1 cellular context compared by ENCODE assay signal in genomic region chr6:31971993-31972708, GRCh38.
TF ChIP-seq lines count a peak whose summit lies in the region.

DXO (minus strand) TSS chr6:31972138; CDS start chr6:31971675, 463 bp downstream.

TF ChIP-seq in HEK293, 187 proteins besides CTCF, POLR2A, EP300 and RAD21 (continued from another document and continues in another):
- TF ChIP-seq ZNF266 (tag by site-specific recombination; IDR thresholded peaks at IDR 0.05; ENCODE audit: low read depth) = no peak
- no peak for TF ChIP-seq SETDB1 (IDR thresholded peaks at IDR 0.05; ENCODE audit: insufficient read length, low read length)
- no peak for TF ChIP-seq AEBP2 (tag by site-specific recombination; IDR thresholded peaks at IDR 0.05; ENCODE audit: borderline replicate concordance)
- TF ChIP-seq ZSCAN16 (tag by site-specific recombination; IDR thresholded peaks at IDR 0.05) = no peak
- peak; percentile 69; the same call in 1 of the 2 replicates for TF ChIP-seq ZNF785 (tag by site-specific recombination; IDR thresholded peaks at IDR 0.05)
- peak; percentile 89 for TF ChIP-seq ZNF692 (tag by site-specific recombination; IDR thresholded peaks at IDR 0.05)
- TF ChIP-seq ZNF701 (tag by site-specific recombination; IDR thresholded peaks at IDR 0.05) = no peak
- no peak for TF ChIP-seq ZNF514 (tag by site-specific recombination; IDR thresholded peaks at IDR 0.05)
- TF ChIP-seq, protein P1, sequence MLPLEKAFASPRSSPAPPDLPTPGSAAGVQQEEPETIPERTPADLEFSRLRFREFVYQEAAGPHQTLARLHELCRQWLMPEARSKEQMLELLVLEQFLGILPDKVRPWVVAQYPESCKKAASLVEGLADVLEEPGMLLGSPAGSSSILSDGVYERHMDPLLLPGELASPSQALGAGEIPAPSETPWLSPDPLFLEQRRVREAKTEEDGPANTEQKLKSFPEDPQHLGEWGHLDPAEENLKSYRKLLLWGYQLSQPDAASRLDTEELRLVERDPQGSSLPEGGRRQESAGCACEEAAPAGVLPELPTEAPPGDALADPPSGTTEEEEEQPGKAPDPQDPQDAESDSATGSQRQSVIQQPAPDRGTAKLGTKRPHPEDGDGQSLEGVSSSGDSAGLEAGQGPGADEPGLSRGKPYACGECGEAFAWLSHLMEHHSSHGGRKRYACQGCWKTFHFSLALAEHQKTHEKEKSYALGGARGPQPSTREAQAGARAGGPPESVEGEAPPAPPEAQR (tag by site-specific recombination; IDR thresholded peaks at IDR 0.05) = peak; percentile 94
- peak; percentile 98 for TF ChIP-seq ZEB2 (tag by site-specific recombination; IDR thresholded peaks at IDR 0.05)
- no peak for TF ChIP-seq HOXD13 (CRISPR knock-in tag; IDR thresholded peaks at IDR 0.05; ENCODE audit: borderline replicate concordance)
- peak; percentile 79 for TF ChIP-seq ZIC2 (tag by site-specific recombination; IDR thresholded peaks at IDR 0.05)
- TF ChIP-seq HOXC10 (CRISPR knock-in tag; IDR thresholded peaks at IDR 0.05) = 0 out of 2 replicates have a peak, but pooled peaks have one; percentile 31
- TF ChIP-seq ZNF677 (tag by site-specific recombination; IDR thresholded peaks at IDR 0.05) = no peak
- peak; percentile 76 for TF ChIP-seq ZNF324 (tag by site-specific recombination; IDR thresholded peaks at IDR 0.05)
- peak; percentile 16; the same call in 1 of the 2 replicates for TF ChIP-seq GLI4 (tag by site-specific recombination; IDR thresholded peaks at IDR 0.05)
- no peak for TF ChIP-seq ZNF19 (tag by site-specific recombination; IDR thresholded peaks at IDR 0.05; ENCODE audit: low read depth)
- TF ChIP-seq, protein P2, sequence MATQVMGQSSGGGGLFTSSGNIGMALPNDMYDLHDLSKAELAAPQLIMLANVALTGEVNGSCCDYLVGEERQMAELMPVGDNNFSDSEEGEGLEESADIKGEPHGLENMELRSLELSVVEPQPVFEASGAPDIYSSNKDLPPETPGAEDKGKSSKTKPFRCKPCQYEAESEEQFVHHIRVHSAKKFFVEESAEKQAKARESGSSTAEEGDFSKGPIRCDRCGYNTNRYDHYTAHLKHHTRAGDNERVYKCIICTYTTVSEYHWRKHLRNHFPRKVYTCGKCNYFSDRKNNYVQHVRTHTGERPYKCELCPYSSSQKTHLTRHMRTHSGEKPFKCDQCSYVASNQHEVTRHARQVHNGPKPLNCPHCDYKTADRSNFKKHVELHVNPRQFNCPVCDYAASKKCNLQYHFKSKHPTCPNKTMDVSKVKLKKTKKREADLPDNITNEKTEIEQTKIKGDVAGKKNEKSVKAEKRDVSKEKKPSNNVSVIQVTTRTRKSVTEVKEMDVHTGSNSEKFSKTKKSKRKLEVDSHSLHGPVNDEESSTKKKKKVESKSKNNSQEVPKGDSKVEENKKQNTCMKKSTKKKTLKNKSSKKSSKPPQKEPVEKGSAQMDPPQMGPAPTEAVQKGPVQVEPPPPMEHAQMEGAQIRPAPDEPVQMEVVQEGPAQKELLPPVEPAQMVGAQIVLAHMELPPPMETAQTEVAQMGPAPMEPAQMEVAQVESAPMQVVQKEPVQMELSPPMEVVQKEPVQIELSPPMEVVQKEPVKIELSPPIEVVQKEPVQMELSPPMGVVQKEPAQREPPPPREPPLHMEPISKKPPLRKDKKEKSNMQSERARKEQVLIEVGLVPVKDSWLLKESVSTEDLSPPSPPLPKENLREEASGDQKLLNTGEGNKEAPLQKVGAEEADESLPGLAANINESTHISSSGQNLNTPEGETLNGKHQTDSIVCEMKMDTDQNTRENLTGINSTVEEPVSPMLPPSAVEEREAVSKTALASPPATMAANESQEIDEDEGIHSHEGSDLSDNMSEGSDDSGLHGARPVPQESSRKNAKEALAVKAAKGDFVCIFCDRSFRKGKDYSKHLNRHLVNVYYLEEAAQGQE (tag by site-specific recombination; IDR thresholded peaks at IDR 0.05) = no peak
- TF ChIP-seq, protein P3, sequence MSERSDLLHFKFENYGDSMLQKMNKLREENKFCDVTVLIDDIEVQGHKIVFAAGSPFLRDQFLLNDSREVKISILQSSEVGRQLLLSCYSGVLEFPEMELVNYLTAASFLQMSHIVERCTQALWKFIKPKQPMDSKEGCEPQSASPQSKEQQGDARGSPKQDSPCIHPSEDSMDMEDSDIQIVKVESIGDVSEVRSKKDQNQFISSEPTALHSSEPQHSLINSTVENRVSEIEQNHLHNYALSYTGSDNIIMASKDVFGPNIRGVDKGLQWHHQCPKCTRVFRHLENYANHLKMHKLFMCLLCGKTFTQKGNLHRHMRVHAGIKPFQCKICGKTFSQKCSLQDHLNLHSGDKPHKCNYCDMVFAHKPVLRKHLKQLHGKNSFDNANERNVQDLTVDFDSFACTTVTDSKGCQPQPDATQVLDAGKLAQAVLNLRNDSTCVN (tag by site-specific recombination; optimal IDR thresholded peaks at IDR 0.05) = peak; percentile 88
- TF ChIP-seq, protein P4, sequence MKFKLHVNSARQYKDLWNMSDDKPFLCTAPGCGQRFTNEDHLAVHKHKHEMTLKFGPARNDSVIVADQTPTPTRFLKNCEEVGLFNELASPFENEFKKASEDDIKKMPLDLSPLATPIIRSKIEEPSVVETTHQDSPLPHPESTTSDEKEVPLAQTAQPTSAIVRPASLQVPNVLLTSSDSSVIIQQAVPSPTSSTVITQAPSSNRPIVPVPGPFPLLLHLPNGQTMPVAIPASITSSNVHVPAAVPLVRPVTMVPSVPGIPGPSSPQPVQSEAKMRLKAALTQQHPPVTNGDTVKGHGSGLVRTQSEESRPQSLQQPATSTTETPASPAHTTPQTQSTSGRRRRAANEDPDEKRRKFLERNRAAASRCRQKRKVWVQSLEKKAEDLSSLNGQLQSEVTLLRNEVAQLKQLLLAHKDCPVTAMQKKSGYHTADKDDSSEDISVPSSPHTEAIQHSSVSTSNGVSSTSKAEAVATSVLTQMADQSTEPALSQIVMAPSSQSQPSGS (tag by site-specific recombination; IDR thresholded peaks at IDR 0.05; ENCODE audit: low read depth) = no peak
- peak; percentile 95 for TF ChIP-seq ZNF423 (tag by site-specific recombination; IDR thresholded peaks at IDR 0.05)
- TF ChIP-seq TRIM28 (IDR thresholded peaks at IDR 0.05; ENCODE audit: borderline replicate concordance, low read length) = peak; percentile 54; the same call in 1 of the 2 replicates
- TF ChIP-seq ZNF580 (tag by site-specific recombination; IDR thresholded peaks at IDR 0.05) = peak; percentile 95
- TF ChIP-seq WT1 (tag by site-specific recombination; IDR thresholded peaks at IDR 0.05) = peak; percentile 81
- TF ChIP-seq ZNF221 (tag by site-specific recombination; IDR thresholded peaks at IDR 0.05; ENCODE audit: borderline replicate concordance) = no peak
- no peak for TF ChIP-seq ZNF670 (tag by site-specific recombination; IDR thresholded peaks at IDR 0.05; ENCODE audit: low read depth)
- TF ChIP-seq SP2 (tag by site-specific recombination; IDR thresholded peaks at IDR 0.05) = peak; percentile 99
- peak; percentile 72 for TF ChIP-seq ZBTB8A (tag by site-specific recombination; IDR thresholded peaks at IDR 0.05)
- no peak; the same call in 1 of the 2 replicates for TF ChIP-seq ZBTB1 (tag by site-specific recombination; IDR thresholded peaks at IDR 0.05)
- peak; percentile 100 for TF ChIP-seq GLIS2 (tag by site-specific recombination; IDR thresholded peaks at IDR 0.05)
- peak; percentile 99 for TF ChIP-seq ZNF366 (tag by site-specific recombination; conservative IDR thresholded peaks at IDR 0.05)
- no peak for TF ChIP-seq REPIN1 (tag by site-specific recombination; IDR thresholded peaks at IDR 0.05; ENCODE audit: low read depth)
- TF ChIP-seq KLF9 (tag by site-specific recombination; IDR thresholded peaks at IDR 0.05; ENCODE audit: low read depth) = peak; percentile 86
- no peak for TF ChIP-seq ZNF292 (tag by site-specific recombination; IDR thresholded peaks at IDR 0.05; ENCODE audit: borderline replicate concordance, low read depth)
- TF ChIP-seq ZBTB44 (tag by site-specific recombination; IDR thresholded peaks at IDR 0.05) = peak; percentile 18; the same call in 1 of the 2 replicates
- TF ChIP-seq ZNF830 (tag by site-specific recombination; IDR thresholded peaks at IDR 0.05; ENCODE audit: low read depth) = no peak
- no peak for TF ChIP-seq ZNF394 (tag by site-specific recombination; IDR thresholded peaks at IDR 0.05; ENCODE audit: borderline replicate concordance)
- no peak; the same call in 1 of the 2 replicates for TF ChIP-seq ZBTB48 (tag by site-specific recombination; IDR thresholded peaks at IDR 0.05)
- no peak for TF ChIP-seq ZNF626 (tag by site-specific recombination; IDR thresholded peaks at IDR 0.05)
- no peak for TF ChIP-seq ZNF596 (tag by site-specific recombination; IDR thresholded peaks at IDR 0.05)
- TF ChIP-seq ZNF600 (tag by site-specific recombination; IDR thresholded peaks at IDR 0.05) = no peak; the same call in none of the 2 replicates
- TF ChIP-seq, protein P5, sequence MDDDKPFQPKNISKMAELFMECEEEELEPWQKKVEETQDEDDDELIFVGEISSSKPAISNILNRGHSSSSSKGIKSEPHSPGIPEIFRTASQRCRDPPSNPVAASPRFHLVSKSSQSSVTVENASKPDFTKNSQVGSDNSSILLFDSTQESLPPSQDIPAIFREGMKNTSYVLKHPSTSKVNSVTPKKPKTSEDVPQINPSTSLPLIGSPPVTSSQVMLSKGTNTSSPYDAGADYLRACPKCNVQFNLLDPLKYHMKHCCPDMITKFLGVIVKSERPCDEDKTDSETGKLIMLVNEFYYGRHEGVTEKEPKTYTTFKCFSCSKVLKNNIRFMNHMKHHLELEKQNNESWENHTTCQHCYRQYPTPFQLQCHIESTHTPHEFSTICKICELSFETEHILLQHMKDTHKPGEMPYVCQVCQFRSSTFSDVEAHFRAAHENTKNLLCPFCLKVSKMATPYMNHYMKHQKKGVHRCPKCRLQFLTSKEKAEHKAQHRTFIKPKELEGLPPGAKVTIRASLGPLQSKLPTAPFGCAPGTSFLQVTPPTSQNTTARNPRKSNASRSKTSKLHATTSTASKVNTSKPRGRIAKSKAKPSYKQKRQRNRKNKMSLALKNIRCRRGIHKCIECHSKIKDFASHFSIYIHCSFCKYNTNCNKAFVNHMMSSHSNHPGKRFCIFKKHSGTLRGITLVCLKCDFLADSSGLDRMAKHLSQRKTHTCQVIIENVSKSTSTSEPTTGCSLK (tag by site-specific recombination; IDR thresholded peaks at IDR 0.05) = no peak
- no peak; the same call in 1 of the 2 replicates for TF ChIP-seq ELK4 (IDR thresholded peaks at IDR 0.05; ENCODE audit: borderline replicate concordance, low read depth, low read length)
- peak; percentile 57; the same call in 1 of the 2 replicates for TF ChIP-seq YY1 (tag by site-specific recombination; IDR thresholded peaks at IDR 0.05)
